ENCODE assay signal across 8 cellular contexts in the genomic region with DNA sequence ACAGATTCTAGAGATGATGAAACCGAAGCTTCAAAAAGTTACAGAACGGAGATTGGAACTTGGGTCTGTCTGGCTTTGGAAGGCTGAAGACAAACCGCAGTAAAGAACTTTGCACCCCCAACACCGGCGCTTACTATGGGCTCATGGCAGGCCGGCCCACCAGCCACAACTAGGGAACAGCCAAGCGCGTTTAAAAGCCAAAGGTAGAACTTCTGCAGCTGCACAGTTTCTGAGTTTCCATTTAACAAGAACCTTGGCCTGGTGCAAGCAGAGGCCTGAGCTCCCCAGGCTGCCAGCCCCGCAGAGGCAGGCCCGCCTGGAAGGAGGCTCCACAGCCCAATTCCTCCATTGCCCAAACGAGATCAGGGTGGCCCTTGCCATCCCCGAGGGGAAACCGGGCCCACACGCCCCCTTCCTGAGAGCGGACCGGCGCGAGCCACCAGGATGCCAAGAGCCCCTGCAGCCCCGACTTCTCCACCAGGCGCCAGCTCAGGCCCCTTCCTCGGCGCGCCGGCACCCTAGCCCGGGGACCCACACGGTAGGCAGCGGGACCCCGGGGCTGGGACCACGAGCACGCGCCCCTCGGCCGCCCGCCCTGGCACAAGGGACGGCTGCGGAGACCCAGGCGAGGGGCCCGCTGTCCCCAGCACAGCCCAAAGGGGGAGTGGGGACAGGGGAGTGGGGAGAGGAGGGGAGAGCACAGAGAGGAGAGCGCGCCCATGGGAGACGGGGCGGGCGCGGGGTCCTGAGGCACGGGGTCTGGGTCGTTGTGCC. TPM values are rescaled to one million over a fixed set of nuclear protein-coding genes. Genes with fewer than 3 reads are reported as not detected.
DNase-seq lines count a peak whose midpoint lies in the region; ATAC-seq and TF ChIP-seq lines count a peak whose summit lies in the region.

No MANE protein-coding gene starts in this region.

- peak; percentile 40 for DNase-seq in NCI-H2171 treated with DMSO at 0.1 percent for 48 hours (lab: John Stamatoyannopoulos, UW)
- DNase-seq in NCI-H2171 (lab: John Stamatoyannopoulos, UW): no peak
- DNase-seq in kidney epithelial cell (ENCODE audit: low read depth): no peak
- peak; percentile 38 to 56 for DNase-seq in stimulated activated naive CD8-positive, alpha-beta T cell treated with anti-CD3 and anti-CD28 coated beads, Interleukin-15, amount 100 ng/mL, for 72 hours
- DNase-seq in hypothalamus (lab: John Stamatoyannopoulos, UW): no peak

- peak overlapping the region; percentile 87 to 95 (median 91) for H3K4me3 Mint-ChIP-seq in brain
- H3K4me3 Mint-ChIP-seq in stimulated activated naive CD8-positive, alpha-beta T cell treated with anti-CD3 and anti-CD28 coated beads, Interleukin-15, amount 100 ng/mL, for 72 hours: peak overlapping the region; percentile 85 to 95

- peak overlapping the region; percentile 92 for H3K4me2 ChIP-seq in OCI-LY3 (ENCODE audit: low read length)

- H3K36me3 ChIP-seq in OCI-LY3 (replicated peaks; ENCODE audit: low read depth, low read length): peaks cover 27% of the 10 kb centered on the region
- H3K36me3 ChIP-seq in kidney epithelial cell (ENCODE audit: control insufficient read depth, insufficient read depth, low read length): no peaks in the 10 kb centered on the region

- peak overlapping the region; percentile 54 to 85 (median 79) for H3K27ac Mint-ChIP-seq in brain
- H3K27ac Mint-ChIP-seq in stimulated activated naive CD8-positive, alpha-beta T cell treated with anti-CD3 and anti-CD28 coated beads, Interleukin-15, amount 100 ng/mL, for 72 hours: peak overlapping the region; percentile 93 to 94

- no peak for TF ChIP-seq CTCF in OCI-LY3 (IDR thresholded peaks at IDR 0.05; ENCODE audit: low read depth, low read length)
- TF ChIP-seq CTCF in brain (conservative IDR thresholded peaks at IDR 0.05): peak in 1 of 2 experiments; percentile 28
- no peak for TF ChIP-seq CTCF in kidney epithelial cell (IDR thresholded peaks at IDR 0.05; ENCODE audit: insufficient read depth, low read length, poor library complexity, severe bottlenecking)

- H3K36me3 Mint-ChIP-seq in brain: peaks cover 30% of the 10 kb centered on the region

- H3K27me3 ChIP-seq in OCI-LY3 (ENCODE audit: low read depth, low read length): no peaks in the 10 kb centered on the region
- no peaks in the 10 kb centered on the region for H3K27me3 ChIP-seq in kidney epithelial cell (ENCODE audit: control insufficient read depth, insufficient read depth, low read length)

- peaks cover 35% of the 10 kb centered on the region for H3K4me1 Mint-ChIP-seq in brain
- H3K4me1 Mint-ChIP-seq in stimulated activated naive CD8-positive, alpha-beta T cell treated with anti-CD3 and anti-CD28 coated beads, Interleukin-15, amount 100 ng/mL, for 72 hours: peaks cover 33% of the 10 kb centered on the region

- H3K4me3 ChIP-seq in OCI-LY3 (ENCODE audit: low read length) (peak overlapping the region; percentile 93), kidney epithelial cell (ENCODE audit: low read depth, low read length) (peak overlapping the region; percentile 90)

- H3K4me1 ChIP-seq in OCI-LY3 (ENCODE audit: low read length): peaks cover 17% of the 10 kb centered on the region

- H3K27me3 Mint-ChIP-seq in brain: peaks cover 3% of the 10 kb centered on the region
- no peaks in the 10 kb centered on the region for H3K27me3 Mint-ChIP-seq in stimulated activated naive CD8-positive, alpha-beta T cell treated with anti-CD3 and anti-CD28 coated beads, Interleukin-15, amount 100 ng/mL, for 72 hours

- peak overlapping the region; percentile 46 for H3K27ac ChIP-seq in OCI-LY3 (ENCODE audit: low read length)

- H3K79me2 ChIP-seq in OCI-LY3 (ENCODE audit: low read length): peaks cover 58% of the 10 kb centered on the region

- no peaks in the 10 kb centered on the region for H3K9me3 ChIP-seq in OCI-LY3 (ENCODE audit: insufficient read depth, low read length)

- peak overlapping the region; percentile 87 for H3K9ac ChIP-seq in OCI-LY3 (ENCODE audit: low read length)

- no peaks in the 10 kb centered on the region for H3K9me3 Mint-ChIP-seq in brain
- H3K9me3 Mint-ChIP-seq in stimulated activated naive CD8-positive, alpha-beta T cell treated with anti-CD3 and anti-CD28 coated beads, Interleukin-15, amount 100 ng/mL, for 72 hours: no peaks in the 10 kb centered on the region

- no peak overlapping the region for H2AFZ ChIP-seq in OCI-LY3 (ENCODE audit: low read depth, low read length)

- peak; percentile 35 for ATAC-seq in HG02763 (IDR thresholded peaks at IDR 0.05; ENCODE audit: unreplicated experiment)
- ATAC-seq in stimulated activated naive CD8-positive, alpha-beta T cell treated with anti-CD3 and anti-CD28 coated beads, Interleukin-15, amount 100 ng/mL, for 72 hours: peak; percentile 78

- 0 out of 2 replicates have a peak, but pooled peaks cover 4% of the 10 kb centered on the region for H4K20me1 ChIP-seq in OCI-LY3 (ENCODE audit: insufficient read depth, low read length)

RNA-seq across cellular contexts. Expression of a gene that starts 0.6 kb away (rescaled TPM):
- polyA plus RNA-seq in brain (ENCODE audit: insufficient read depth, low read depth, low replicate concordance): 42.7 TPM
- 59.5 and 61.2 TPM in 2 replicates for total RNA-seq in kidney epithelial cell

RNA-seq across cellular contexts. Expression of a gene that starts 9.8 kb away (rescaled TPM):
- 30.9 TPM for polyA plus RNA-seq in brain (ENCODE audit: insufficient read depth, low read depth, low replicate concordance)
- total RNA-seq in kidney epithelial cell: 21.7 and 26.3 TPM in 2 replicates

RNA-seq across cellular contexts. Expression of a gene that starts 9.8 kb away (rescaled TPM):
- 82.3 TPM for polyA plus RNA-seq in brain (ENCODE audit: insufficient read depth, low read depth, low replicate concordance)
- 15.5 and 21.0 TPM in 2 replicates for total RNA-seq in kidney epithelial cell

Comparison
In these comparisons a context has a peak if more than half of its experiments do, and no peak if none do; other contexts are left out.
1. DNase-seq: peak in NCI-H2171 treated with DMSO at 0.1 percent for 48 hours (single experiment) and stimulated activated naive CD8-positive, alpha-beta T cell treated with anti-CD3 and anti-CD28 coated beads, Interleukin-15, amount 100 ng/mL, for 72 hours (2 of 2); none in NCI-H2171 (single experiment), kidney epithelial cell (single experiment) and hypothalamus (0 of 51).